ENCODE assay signal across 27 cellular contexts in the genomic region with DNA sequence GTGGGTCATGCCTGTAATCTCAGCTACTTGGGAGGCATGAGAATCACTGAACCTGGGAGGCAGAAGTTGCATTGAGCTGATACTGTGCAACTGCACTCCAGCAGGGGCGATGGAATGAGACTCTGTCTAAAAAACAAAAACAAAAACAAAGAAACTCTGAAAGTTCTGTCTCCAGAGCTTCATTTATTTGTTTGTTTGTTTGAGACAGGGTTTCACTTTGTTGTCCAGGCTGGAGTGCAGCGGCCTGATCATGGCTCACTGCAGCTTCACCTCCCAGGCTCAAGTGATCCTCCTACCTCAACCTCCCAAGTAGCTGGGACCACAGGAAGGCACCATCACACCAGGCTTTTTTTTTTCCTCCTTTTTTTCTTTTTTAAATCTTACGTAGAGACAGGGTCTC.
"Had no signal": no experiment of that assay in that cellular context is flagged by ENCODE, and none has a peak within 500 bp of the region (broad histone marks: within the 10 kb centered on the region; RNA-seq: fewer than 3 reads in every experiment).

No MANE protein-coding gene starts in this region.

- H3K27me3 ChIP-seq: neural progenitor cell, ovary, right lobe of liver, sigmoid colon, stomach, thyroid gland, tibial nerve, upper lobe of left lung, vagina had no signal

- H3K4me1 ChIP-seq: neural progenitor cell, parathyroid adenoma, psoas muscle, right lobe of liver, sigmoid colon, stomach, thyroid gland, tibial nerve, upper lobe of left lung, vagina had no signal

- H3K9me3 Mint-ChIP-seq: natural killer cell treated with Interleukin-12 subunit alpha and Interleukin-12 subunit beta and Interleukin-15 and Interleukin-18, amount 100 ng/mL, for 72 hours; stimulated activated effector memory CD8-positive, alpha-beta T cell treated with anti-CD3 and anti-CD28 coated beads, Interleukin-12 subunit alpha, Interleukin-12 subunit beta, amount 100 ng/mL, for 72 hours had no signal

- H3K27ac ChIP-seq: neural progenitor cell, ovary, parathyroid adenoma, psoas muscle, right lobe of liver, sigmoid colon, stomach, thyroid gland, tibial nerve, upper lobe of left lung, vagina had no signal

- H3K27ac Mint-ChIP-seq: natural killer cell treated with Interleukin-12 subunit alpha and Interleukin-12 subunit beta and Interleukin-15 and Interleukin-18, amount 100 ng/mL, for 72 hours; neural progenitor cell; progenitor cell of endocrine pancreas; stimulated activated effector memory CD8-positive, alpha-beta T cell treated with anti-CD3 and anti-CD28 coated beads, Interleukin-12 subunit alpha, Interleukin-12 subunit beta, amount 100 ng/mL, for 72 hours; stimulated activated naive B cell treated with anti-CD40 and anti-IgM and Interleukin-4, amounts not matched to agents 10 μg/mL and 1 μg/mL and 100 μg/mL, for 72 hours; stimulated activated naive CD8-positive, alpha-beta T cell treated with anti-CD3 and anti-CD28 coated beads, Interleukin-15, Interleukin-2, amounts not matched to agents 100 ng/mL and 50 ng/mL, for 24 hours had no signal

- H2AFZ ChIP-seq: neural progenitor cell, parathyroid adenoma had no signal

- H3K27me3 Mint-ChIP-seq: natural killer cell treated with Interleukin-12 subunit alpha and Interleukin-12 subunit beta and Interleukin-15 and Interleukin-18, amount 100 ng/mL, for 72 hours; progenitor cell of endocrine pancreas; stimulated activated naive B cell treated with anti-CD40 and anti-IgM and Interleukin-4, amounts not matched to agents 10 μg/mL and 1 μg/mL and 100 μg/mL, for 72 hours; stimulated activated naive CD8-positive, alpha-beta T cell treated with anti-CD3 and anti-CD28 coated beads, Interleukin-15, Interleukin-2, amounts not matched to agents 100 ng/mL and 50 ng/mL, for 24 hours had no signal

- H3K36me3 Mint-ChIP-seq: natural killer cell treated with Interleukin-12 subunit alpha and Interleukin-12 subunit beta and Interleukin-15 and Interleukin-18, amount 100 ng/mL, for 72 hours had no signal

- H3K79me2 ChIP-seq: parathyroid adenoma had no signal

- H3K4me3 Mint-ChIP-seq: natural killer cell treated with Interleukin-12 subunit alpha and Interleukin-12 subunit beta and Interleukin-15 and Interleukin-18, amount 100 ng/mL, for 72 hours; neural progenitor cell; stimulated activated effector memory CD8-positive, alpha-beta T cell treated with anti-CD3 and anti-CD28 coated beads, Interleukin-12 subunit alpha, Interleukin-12 subunit beta, amount 100 ng/mL, for 72 hours; stimulated activated naive B cell treated with anti-CD40 and anti-IgM and Interleukin-4, amounts not matched to agents 10 μg/mL and 1 μg/mL and 100 μg/mL, for 72 hours; stimulated activated naive CD8-positive, alpha-beta T cell treated with anti-CD3 and anti-CD28 coated beads, Interleukin-15, Interleukin-2, amounts not matched to agents 100 ng/mL and 50 ng/mL, for 24 hours had no signal

- DNase-seq: occipital lobe; ovary; posterior cingulate gyrus; psoas muscle; right cardiac atrium; right lobe of liver; sigmoid colon; small intestine; stimulated activated CD4-positive, alpha-beta T cell treated with anti-CD3 and anti-CD28 coated beads, Interleukin-15, amount 100 ng/mL, for 24 hours; stimulated activated CD4-positive, alpha-beta T cell treated with anti-CD3 and anti-CD28 coated beads, Interleukin-2, amount 100 ng/mL, for 24 hours; stimulated activated CD4-positive, alpha-beta T cell treated with anti-CD3 and anti-CD28 coated beads, Interleukin-2, amount 100 ng/mL, for 48 hours; stimulated activated CD4-positive, alpha-beta T cell treated with anti-CD3 and anti-CD28 coated beads, Interleukin-4, amount 100 ng/mL, for 24 hours; stimulated activated naive B cell treated with anti-CD40 and anti-IgM and Interleukin-4, amounts not matched to agents 10 μg/mL and 1 μg/mL and 100 μg/mL, for 72 hours; stimulated activated naive CD4-positive, alpha-beta T cell treated with Interleukin-2 at 50 U/mL for 16 hours; stomach; thyroid gland; trophoblast cell; upper lobe of left lung had no signal

- H3K36me3 ChIP-seq: neural progenitor cell, ovary, thoracic aorta had no signal

- H3K4me1 Mint-ChIP-seq: neural progenitor cell; stimulated activated effector memory CD8-positive, alpha-beta T cell treated with anti-CD3 and anti-CD28 coated beads, Interleukin-12 subunit alpha, Interleukin-12 subunit beta, amount 100 ng/mL, for 72 hours; stimulated activated naive B cell treated with anti-CD40 and anti-IgM and Interleukin-4, amounts not matched to agents 10 μg/mL and 1 μg/mL and 100 μg/mL, for 72 hours had no signal

- H3K9me3 ChIP-seq: ovary, psoas muscle, right lobe of liver, thoracic aorta, thyroid gland, upper lobe of left lung, vagina had no signal

- H3K9ac ChIP-seq: neural progenitor cell, parathyroid adenoma had no signal

- H3K4me2 ChIP-seq: neural progenitor cell had no signal

- H3K4me3 ChIP-seq: neural progenitor cell, ovary, psoas muscle, right lobe of liver, sigmoid colon, stomach, thoracic aorta, thyroid gland, tibial nerve, upper lobe of left lung, vagina had no signal
